33 cellular contexts compared by ENCODE assay signal in genomic region chr2:7068447-7068846, GRCh38.
"Had no signal": no experiment of that assay in that cellular context is flagged by ENCODE, and none has a peak within 500 bp of the region (broad histone marks: within the 10 kb centered on the region; RNA-seq: fewer than 3 reads in every experiment).

No MANE protein-coding gene starts in this region.

- H3K27ac ChIP-seq: ascending aorta, cardiac muscle cell, VCaP had no signal

- H3K4me3 ChIP-seq: ascending aorta, cardiac muscle cell had no signal

- DNase-seq: activated B cell treated with CpG ODN at 0.5 μM for 24 hours; activated CD4-positive, alpha-beta memory T cell treated with anti-CD3 and anti-CD28 coated beads, Interleukin-2, amount 10 ng/mL, durations not matched to agents 7 days and 5 days; activated CD4-positive, alpha-beta T cell treated with anti-CD3 and anti-CD28 coated beads for 36 hours; activated CD4-positive, alpha-beta T cell treated with anti-CD3 and anti-CD28 coated beads for 48 hours; activated CD4-positive, alpha-beta T cell treated with anti-CD3 and anti-CD28 coated beads, Interleukin-2, amount 10 ng/mL, durations not matched to agents 7 days and 5 days; activated CD4-positive, alpha-beta T cell treated with anti-CD3 and anti-CD28 coated beads, Interleukin-2, amount 50 U/mL, for 48 hours; activated CD4-positive, CD25-positive, alpha-beta regulatory T cell treated with anti-CD3 and anti-CD28 coated beads, Interleukin-2, amount 50 U/mL, for 72 hours; activated CD8-positive, alpha-beta memory T cell treated with anti-CD3 and anti-CD28 coated beads for 24 hours; activated CD8-positive, alpha-beta memory T cell treated with anti-CD3 and anti-CD28 coated beads, Interleukin-2, amount 10 ng/mL, durations not matched to agents 7 days and 5 days; activated CD8-positive, alpha-beta memory T cell treated with anti-CD3 and anti-CD28 coated beads, Interleukin-2, amount 50 U/mL, for 48 hours; activated CD8-positive, alpha-beta T cell treated with anti-CD3 and anti-CD28 coated beads, Interleukin-2, amount 10 ng/mL, durations not matched to agents 7 days and 5 days; activated effector memory CD4-positive, alpha-beta T cell treated with Interleukin-2 at 50 U/mL for 16 hours; activated gamma-delta T cell; activated naive CD4-positive, alpha-beta T cell treated with anti-CD3 and anti-CD28 coated beads, Interleukin-2, amount 10 ng/mL, durations not matched to agents 7 days and 5 days; activated naive CD4-positive, alpha-beta T cell treated with Interleukin-2 at 50 U/mL for 16 hours; activated naive CD8-positive, alpha-beta T cell treated with anti-CD3 and anti-CD28 coated beads, Interleukin-2, amount 10 ng/mL, durations not matched to agents 7 days and 5 days; activated naive CD8-positive, alpha-beta T cell treated with anti-CD3 and anti-CD28 coated beads, Interleukin-2, amount 50 U/mL, for 24 hours; activated T-cell treated with anti-CD3 and anti-CD28 coated beads, Interleukin-2, amount 50 U/mL, for 24 hours; activated T-cell treated with anti-CD3 and anti-CD28 coated beads, Interleukin-2, amount 50 U/mL, for 48 hours; amygdala; caudate nucleus; cerebellar nuclear complex; T-helper 2 cell; T-helper 9 cell had no signal

- H3K27me3 Mint-ChIP-seq: activated CD4-positive, alpha-beta memory T cell treated with anti-CD3 and anti-CD28 coated beads, Interleukin-2, amount 10 ng/mL, durations not matched to agents 7 days and 5 days; activated CD4-positive, alpha-beta T cell treated with anti-CD3 and anti-CD28 coated beads for 36 hours; activated CD4-positive, alpha-beta T cell treated with anti-CD3 and anti-CD28 coated beads, Interleukin-2, amount 10 ng/mL, durations not matched to agents 7 days and 5 days; activated CD8-positive, alpha-beta memory T cell treated with anti-CD3 and anti-CD28 coated beads, Interleukin-2, amount 10 ng/mL, durations not matched to agents 7 days and 5 days; activated naive CD4-positive, alpha-beta T cell treated with anti-CD3 and anti-CD28 coated beads, Interleukin-2, amount 10 ng/mL, durations not matched to agents 7 days and 5 days; activated naive CD4-positive, alpha-beta T cell treated with anti-CD3 and anti-CD28 coated beads, Interleukin-2, amount 50 U/mL, for 24 hours; activated naive CD8-positive, alpha-beta T cell; activated naive CD8-positive, alpha-beta T cell treated with anti-CD3 and anti-CD28 coated beads, Interleukin-2, amount 10 ng/mL, durations not matched to agents 7 days and 5 days; activated naive CD8-positive, alpha-beta T cell treated with anti-CD3 and anti-CD28 coated beads, Interleukin-2, amount 50 U/mL, for 24 hours; activated T-cell treated with anti-CD3 and anti-CD28 coated beads, Interleukin-2, amount 50 U/mL, for 24 hours; brain; central memory CD8-positive, alpha-beta T cell had no signal

- ATAC-seq: activated CD4-positive, alpha-beta T cell treated with anti-CD3 and anti-CD28 coated beads for 36 hours; activated CD8-positive, alpha-beta memory T cell treated with anti-CD3 and anti-CD28 coated beads, Interleukin-2, amount 10 ng/mL, durations not matched to agents 7 days and 5 days; activated CD8-positive, alpha-beta T cell treated with anti-CD3 and anti-CD28 coated beads, Interleukin-2, amount 10 ng/mL, durations not matched to agents 7 days and 5 days; activated naive CD8-positive, alpha-beta T cell treated with anti-CD3 and anti-CD28 coated beads, Interleukin-2, amount 50 U/mL, for 24 hours had no signal

- H3K27me3 ChIP-seq: ascending aorta, cardiac muscle cell had no signal

- H3K4me3 Mint-ChIP-seq: activated B cell treated with CpG ODN at 0.5 μM for 24 hours; activated CD4-positive, alpha-beta memory T cell treated with anti-CD3 and anti-CD28 coated beads, Interleukin-2, amount 10 ng/mL, durations not matched to agents 7 days and 5 days; activated CD4-positive, alpha-beta T cell treated with anti-CD3 and anti-CD28 coated beads for 36 hours; activated CD4-positive, alpha-beta T cell treated with anti-CD3 and anti-CD28 coated beads, Interleukin-2, amount 10 ng/mL, durations not matched to agents 7 days and 5 days; activated CD8-positive, alpha-beta memory T cell treated with anti-CD3 and anti-CD28 coated beads, Interleukin-2, amount 10 ng/mL, durations not matched to agents 7 days and 5 days; activated CD8-positive, alpha-beta T cell treated with anti-CD3 and anti-CD28 coated beads, Interleukin-2, amount 10 ng/mL, durations not matched to agents 7 days and 5 days; activated naive CD4-positive, alpha-beta T cell treated with anti-CD3 and anti-CD28 coated beads, Interleukin-2, amount 10 ng/mL, durations not matched to agents 7 days and 5 days; activated naive CD4-positive, alpha-beta T cell treated with anti-CD3 and anti-CD28 coated beads, Interleukin-2, amount 50 U/mL, for 24 hours; activated naive CD8-positive, alpha-beta T cell; activated naive CD8-positive, alpha-beta T cell treated with anti-CD3 and anti-CD28 coated beads, Interleukin-2, amount 10 ng/mL, durations not matched to agents 7 days and 5 days; activated naive CD8-positive, alpha-beta T cell treated with anti-CD3 and anti-CD28 coated beads, Interleukin-2, amount 50 U/mL, for 24 hours; activated T-cell treated with anti-CD3 and anti-CD28 coated beads, Interleukin-2, amount 50 U/mL, for 24 hours; brain; central memory CD8-positive, alpha-beta T cell; T-helper 2 cell treated with Interferon-gamma antibody and Interleukin-4, amounts not matched to agents 5 μg/mL and 100 μg/mL, for 36 hours had no signal

- H3K36me3 ChIP-seq: ascending aorta, cardiac muscle cell had no signal

- H3K27ac Mint-ChIP-seq: activated B cell treated with CpG ODN at 0.5 μM for 24 hours; activated CD4-positive, alpha-beta memory T cell treated with anti-CD3 and anti-CD28 coated beads, Interleukin-2, amount 10 ng/mL, durations not matched to agents 7 days and 5 days; activated CD4-positive, alpha-beta T cell treated with anti-CD3 and anti-CD28 coated beads for 36 hours; activated CD4-positive, alpha-beta T cell treated with anti-CD3 and anti-CD28 coated beads, Interleukin-2, amount 10 ng/mL, durations not matched to agents 7 days and 5 days; activated CD8-positive, alpha-beta memory T cell treated with anti-CD3 and anti-CD28 coated beads, Interleukin-2, amount 10 ng/mL, durations not matched to agents 7 days and 5 days; activated CD8-positive, alpha-beta T cell treated with anti-CD3 and anti-CD28 coated beads, Interleukin-2, amount 10 ng/mL, durations not matched to agents 7 days and 5 days; activated naive CD4-positive, alpha-beta T cell treated with anti-CD3 and anti-CD28 coated beads, Interleukin-2, amount 10 ng/mL, durations not matched to agents 7 days and 5 days; activated naive CD4-positive, alpha-beta T cell treated with anti-CD3 and anti-CD28 coated beads, Interleukin-2, amount 50 U/mL, for 24 hours; activated naive CD8-positive, alpha-beta T cell; activated naive CD8-positive, alpha-beta T cell treated with anti-CD3 and anti-CD28 coated beads, Interleukin-2, amount 10 ng/mL, durations not matched to agents 7 days and 5 days; activated naive CD8-positive, alpha-beta T cell treated with anti-CD3 and anti-CD28 coated beads, Interleukin-2, amount 50 U/mL, for 24 hours; activated T-cell treated with anti-CD3 and anti-CD28 coated beads, Interleukin-2, amount 50 U/mL, for 24 hours; activated T-helper 2 cell treated with anti-CD3 and anti-CD28 coated beads, Interferon-gamma antibody, Interleukin-2, Interleukin-4, amounts not matched to agents 10 μg/mL and 5 μg/mL and 100 μg/mL, durations not matched to agents 14 hours and 24 hours and 36 hours; brain; T-helper 2 cell treated with Interferon-gamma antibody and Interleukin-4, amounts not matched to agents 5 μg/mL and 100 μg/mL, for 36 hours had no signal

- H3K4me1 Mint-ChIP-seq: activated B cell treated with CpG ODN at 0.5 μM for 24 hours; activated CD4-positive, alpha-beta memory T cell treated with anti-CD3 and anti-CD28 coated beads, Interleukin-2, amount 10 ng/mL, durations not matched to agents 7 days and 5 days; activated CD4-positive, alpha-beta T cell treated with anti-CD3 and anti-CD28 coated beads, Interleukin-2, amount 10 ng/mL, durations not matched to agents 7 days and 5 days; activated CD8-positive, alpha-beta memory T cell treated with anti-CD3 and anti-CD28 coated beads, Interleukin-2, amount 10 ng/mL, durations not matched to agents 7 days and 5 days; activated naive CD4-positive, alpha-beta T cell treated with anti-CD3 and anti-CD28 coated beads, Interleukin-2, amount 10 ng/mL, durations not matched to agents 7 days and 5 days; activated naive CD8-positive, alpha-beta T cell treated with anti-CD3 and anti-CD28 coated beads, Interleukin-2, amount 10 ng/mL, durations not matched to agents 7 days and 5 days; activated naive CD8-positive, alpha-beta T cell treated with anti-CD3 and anti-CD28 coated beads, Interleukin-2, amount 50 U/mL, for 24 hours; brain; central memory CD8-positive, alpha-beta T cell had no signal

- H3K9me3 ChIP-seq: ascending aorta had no signal
